ENCODE assay signal across 19 cellular contexts in genomic region chr1:234106032-234106431, GRCh38.
"Had no signal": no experiment of that assay in that cellular context is flagged by ENCODE, and none has a peak within 500 bp of the region (broad histone marks: within the 10 kb centered on the region; RNA-seq: fewer than 3 reads in every experiment).

No MANE protein-coding gene starts in this region.

- ATAC-seq: Panc1, PC-3, SK-N-SH treated with all-trans-retinoic acid at 6 μM for 48 hours, T-helper 17 cell had no signal

- H3K4me2 ChIP-seq: KMS-11 had no signal

- H3K27ac ChIP-seq: KMS-11, RWPE1 had no signal

- DNase-seq: MM.1S, NCI-H1092 treated with DMSO at 0.1 percent for 48 hours, NCI-H1436 treated with DMSO at 0.1 percent for 48 hours, NCI-H1694, NCI-H187 treated with DMSO at 0.1 percent for 48 hours, NCI-H2029 treated with DMSO at 0.1 percent for 48 hours, NCI-H2171, NCI-H226, NCI-H524, NCI-H526 treated with DMSO at 0.1 percent for 48 hours, NCI-H748 treated with DMSO at 0.1 percent for 48 hours, PC-3, SHP77, T-helper 1 cell, T-helper 17 cell had no signal

- H3K9ac ChIP-seq: KMS-11 had no signal
